ENCODE assay signal across 11 cellular contexts in genomic region chr17:47942568-47942967, GRCh38. TPM values are rescaled to one million over a fixed set of nuclear protein-coding genes. Genes with fewer than 3 reads are reported as not detected.
DNase-seq lines count a peak whose midpoint lies in the region; ATAC-seq and TF ChIP-seq lines count a peak whose summit lies in the region.
"Had no signal": no experiment of that assay in that cellular context is flagged by ENCODE, and none has a peak within 500 bp of the region (broad histone marks: within the 10 kb centered on the region; RNA-seq: fewer than 3 reads in every experiment).

No MANE protein-coding gene starts in this region.

- H3K9me3 Mint-ChIP-seq in activated T-cell treated with anti-CD3 and anti-CD28 coated beads, Interleukin-2, amount 50 U/mL, for 72 hours, result peaks cover 2 to 4% of the 10 kb centered on the region in 2 donors
- H3K9me3 Mint-ChIP-seq in activated B cell treated with CpG ODN at 0.5 μM for 24 hours, result peaks cover 2% of the 10 kb centered on the region

- peak overlapping the region; percentile 91 to 95 for H3K4me3 Mint-ChIP-seq in activated T-cell treated with anti-CD3 and anti-CD28 coated beads, Interleukin-2, amount 50 U/mL, for 72 hours
- peak overlapping the region; percentile 91 for H3K4me3 Mint-ChIP-seq in activated B cell treated with CpG ODN at 0.5 μM for 24 hours

- POLR2A ChIA-PET in activated B cell treated with CpG ODN at 0.5 μM for 24 hours (lab: Charles Lee), result interaction anchor here (2.2 to 2.8 kb wide), 3 partner anchors 28 to 111 kb away, joined by 10 to 32 read pairs (median 28); partner anchors contain the start of genes CDK5RAP3, LRRC46, MRPL10 and SP2

- CTCF ChIA-PET in activated B cell treated with CpG ODN at 0.5 μM for 24 hours (lab: Charles Lee), result interaction anchor here (0.7 to 4.9 kb wide), 4 partner anchors 8 to 203 kb away, joined by 3 to 26 read pairs (median 6); partner anchors contain the start of gene CDK5RAP3

- peaks cover 3 to 7% of the 10 kb centered on the region in 2 donors for H3K36me3 Mint-ChIP-seq in activated T-cell treated with anti-CD3 and anti-CD28 coated beads, Interleukin-2, amount 50 U/mL, for 72 hours (ENCODE audit: insufficient read depth in 2 of 2)
- H3K36me3 Mint-ChIP-seq in activated B cell treated with CpG ODN at 0.5 μM for 24 hours (ENCODE audit: low read depth), result peaks cover 30% of the 10 kb centered on the region

- H3K27ac ChIP-seq in stomach smooth muscle (ENCODE audit: low read length), result no peak overlapping the region
- H3K27ac ChIP-seq: SJCRH30 had no signal

- no peak for DNase-seq in activated T-cell treated with anti-CD3 and anti-CD28 coated beads, Interleukin-2, amount 50 U/mL, for 72 hours
- no peak for DNase-seq in activated T-cell treated with anti-CD3 and anti-CD28 coated beads, Interleukin-2, amount 50 U/mL, for 1 hour
- DNase-seq in activated B cell treated with CpG ODN at 0.5 μM for 24 hours (no peak), fibroblast of villous mesenchyme (ENCODE audit: low read depth) (no peak), NOMO-1 (lab: John Stamatoyannopoulos, UW; ENCODE audit: unreplicated experiment in 2 of 2) (no peak), NCI-H345 treated with DMSO at 0.1 percent for 48 hours (lab: John Stamatoyannopoulos, UW; ENCODE audit: unreplicated experiment) (no peak), iPS-NIHi11 (ENCODE audit: low spot score) (no peak)
- DNase-seq: mucosa of descending colon, SJCRH30 had no signal

- intact Hi-C loops in activated B cell treated with CpG ODN at 0.5 μM for 24 hours (cut with micrococcal nuclease), result no loop called here

- peaks cover 87% of the 10 kb centered on the region for H3K4me1 Mint-ChIP-seq in activated T-cell treated with anti-CD3 and anti-CD28 coated beads, Interleukin-2, amount 50 U/mL, for 72 hours (ENCODE audit: low read depth)
- peaks cover 44% of the 10 kb centered on the region for H3K4me1 Mint-ChIP-seq in activated B cell treated with CpG ODN at 0.5 μM for 24 hours

- TF ChIP-seq CTCF in activated B cell treated with CpG ODN at 0.5 μM for 24 hours (IDR thresholded peaks at IDR 0.05), result no peak
- no peak for TF ChIP-seq CTCF in fibroblast of villous mesenchyme (IDR thresholded peaks at IDR 0.05; ENCODE audit: insufficient read depth, low read depth, low read length)

- peaks cover 33% of the 10 kb centered on the region for H3K4me1 ChIP-seq in stomach smooth muscle (ENCODE audit: control insufficient read depth, insufficient read depth, low read length)

- H3K27me3 ChIP-seq in stomach smooth muscle (ENCODE audit: control insufficient read depth in 1 of 2, insufficient read depth in 2 of 2, low read length in 2 of 2), result no peaks in the 10 kb centered on the region
- H3K27me3 ChIP-seq: SJCRH30 had no signal

- H3K4me3 ChIP-seq in fibroblast of villous mesenchyme (ENCODE audit: low read depth, low read length) (peak overlapping the region; percentile 82), stomach smooth muscle (ENCODE audit: low read length in 2 of 2) (peak overlapping the region; percentile 67 to 94)

- H3K9me3 ChIP-seq in stomach smooth muscle (ENCODE audit: control insufficient read depth in 2 of 2, low read length in 2 of 2), result no peaks in the 10 kb centered on the region
- H3K9me3 ChIP-seq: mucosa of descending colon, SJCRH30 had no signal

- H3K27me3 Mint-ChIP-seq in activated T-cell treated with anti-CD3 and anti-CD28 coated beads, Interleukin-2, amount 50 U/mL, for 72 hours (ENCODE audit: low read depth), result no peaks in the 10 kb centered on the region
- no peaks in the 10 kb centered on the region for H3K27me3 Mint-ChIP-seq in activated B cell treated with CpG ODN at 0.5 μM for 24 hours

- ATAC-seq in activated T-cell treated with anti-CD3 and anti-CD28 coated beads, Interleukin-2, amount 50 U/mL, for 72 hours (replicated peaks in 1 of 2), result no peak
- no peak for ATAC-seq in activated B cell treated with CpG ODN at 0.5 μM for 24 hours (ENCODE audit: low read depth)

- no peak overlapping the region for H3K9ac ChIP-seq in stomach smooth muscle (ENCODE audit: low read length in 2 of 2)

- H3K36me3 ChIP-seq in stomach smooth muscle (ENCODE audit: control insufficient read depth in 2 of 2, insufficient read depth in 2 of 2, low read length in 2 of 2), result peaks cover 10 to 20% of the 10 kb centered on the region in 2 donors
- H3K36me3 ChIP-seq: SJCRH30 had no signal

- no peak overlapping the region for H3K27ac Mint-ChIP-seq in activated T-cell treated with anti-CD3 and anti-CD28 coated beads, Interleukin-2, amount 50 U/mL, for 72 hours
- peak overlapping the region; percentile 91 for H3K27ac Mint-ChIP-seq in activated B cell treated with CpG ODN at 0.5 μM for 24 hours

RNA-seq across cellular contexts. Expression of gene PNPO, which starts 1.2 kb away (rescaled TPM):
- total RNA-seq in activated T-cell treated with anti-CD3 and anti-CD28 coated beads, Interleukin-2, amount 50 U/mL, for 72 hours, result 10 to 100 TPM; 18.4 to 30.1 TPM
- 25.1 and 26.5 TPM in 2 replicates for total RNA-seq in activated B cell treated with CpG ODN at 0.5 μM for 24 hours
- total RNA-seq in fibroblast of villous mesenchyme, result 20.0 and 49.2 TPM in 2 replicates

RNA-seq across cellular contexts. Expression of gene PRR15L, which starts 15.1 kb away (rescaled TPM):
- total RNA-seq in activated T-cell treated with anti-CD3 and anti-CD28 coated beads, Interleukin-2, amount 50 U/mL, for 72 hours, result not detected
- total RNA-seq in activated B cell treated with CpG ODN at 0.5 μM for 24 hours, result not detected in 2 replicates
- total RNA-seq in fibroblast of villous mesenchyme, result not detected in 2 replicates
- total RNA-seq: cardiac septum, SJCRH30 had no signal

RNA-seq across cellular contexts. Expression of gene CDK5RAP3, which starts 28.3 kb away (rescaled TPM):
- total RNA-seq in activated T-cell treated with anti-CD3 and anti-CD28 coated beads, Interleukin-2, amount 50 U/mL, for 72 hours, result 100 to 1,000 TPM; 232 to 255 TPM
- total RNA-seq in activated B cell treated with CpG ODN at 0.5 μM for 24 hours (275 and 286 TPM in 2 replicates), fibroblast of villous mesenchyme (32.4 and 41.6 TPM in 2 replicates)

RNA-seq across cellular contexts. Expression of gene SP2, which starts 46.5 kb away (rescaled TPM):
- 10 to 100 TPM; 27.6 to 33.5 TPM for total RNA-seq in activated T-cell treated with anti-CD3 and anti-CD28 coated beads, Interleukin-2, amount 50 U/mL, for 72 hours
- total RNA-seq in activated B cell treated with CpG ODN at 0.5 μM for 24 hours (26.5 and 28.5 TPM in 2 replicates), fibroblast of villous mesenchyme (0.64 and 2.2 TPM in 2 replicates)
